ENCODE assay signal across 1 cellular context in the genomic region with DNA sequence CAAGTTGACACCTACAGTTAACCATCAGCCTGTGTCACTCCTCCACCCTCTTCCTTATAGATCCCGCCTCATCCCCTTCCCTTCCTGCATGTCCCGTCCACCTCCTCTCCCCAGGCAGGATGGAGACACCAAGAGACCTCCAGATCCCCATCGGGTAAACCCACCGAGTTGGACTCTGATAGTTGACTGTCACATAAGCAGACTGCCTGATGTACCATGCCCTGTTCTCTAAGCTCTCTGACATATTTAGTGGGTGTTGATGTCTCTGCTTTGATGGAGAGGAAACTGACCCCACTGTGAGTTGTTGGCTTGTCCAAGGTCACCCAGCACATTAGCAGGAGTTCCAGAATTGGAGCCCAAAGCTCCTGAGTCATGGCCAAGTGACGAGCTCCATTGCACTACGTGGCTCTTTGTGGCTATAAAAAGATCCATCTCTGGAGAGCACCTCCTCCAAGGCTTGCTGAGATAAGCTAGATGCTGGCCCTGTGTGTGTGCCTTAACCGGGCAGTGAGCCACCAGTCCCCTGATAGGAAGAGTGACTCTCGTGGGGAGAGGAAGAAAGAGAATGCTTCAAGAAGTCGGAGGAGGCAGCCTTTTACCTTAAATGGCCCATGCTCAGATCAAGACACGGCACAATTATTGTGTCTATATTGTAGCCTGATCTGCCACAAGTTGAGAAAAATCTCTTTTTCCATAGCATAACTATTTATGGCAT.
TF ChIP-seq lines count a peak whose summit lies in the region.

No MANE protein-coding gene starts in this region.

TF ChIP-seq in K562, 482 proteins besides CTCF, POLR2A, EP300 and RAD21 (continued from another document and continues in another):
- TF ChIP-seq, protein P1, sequence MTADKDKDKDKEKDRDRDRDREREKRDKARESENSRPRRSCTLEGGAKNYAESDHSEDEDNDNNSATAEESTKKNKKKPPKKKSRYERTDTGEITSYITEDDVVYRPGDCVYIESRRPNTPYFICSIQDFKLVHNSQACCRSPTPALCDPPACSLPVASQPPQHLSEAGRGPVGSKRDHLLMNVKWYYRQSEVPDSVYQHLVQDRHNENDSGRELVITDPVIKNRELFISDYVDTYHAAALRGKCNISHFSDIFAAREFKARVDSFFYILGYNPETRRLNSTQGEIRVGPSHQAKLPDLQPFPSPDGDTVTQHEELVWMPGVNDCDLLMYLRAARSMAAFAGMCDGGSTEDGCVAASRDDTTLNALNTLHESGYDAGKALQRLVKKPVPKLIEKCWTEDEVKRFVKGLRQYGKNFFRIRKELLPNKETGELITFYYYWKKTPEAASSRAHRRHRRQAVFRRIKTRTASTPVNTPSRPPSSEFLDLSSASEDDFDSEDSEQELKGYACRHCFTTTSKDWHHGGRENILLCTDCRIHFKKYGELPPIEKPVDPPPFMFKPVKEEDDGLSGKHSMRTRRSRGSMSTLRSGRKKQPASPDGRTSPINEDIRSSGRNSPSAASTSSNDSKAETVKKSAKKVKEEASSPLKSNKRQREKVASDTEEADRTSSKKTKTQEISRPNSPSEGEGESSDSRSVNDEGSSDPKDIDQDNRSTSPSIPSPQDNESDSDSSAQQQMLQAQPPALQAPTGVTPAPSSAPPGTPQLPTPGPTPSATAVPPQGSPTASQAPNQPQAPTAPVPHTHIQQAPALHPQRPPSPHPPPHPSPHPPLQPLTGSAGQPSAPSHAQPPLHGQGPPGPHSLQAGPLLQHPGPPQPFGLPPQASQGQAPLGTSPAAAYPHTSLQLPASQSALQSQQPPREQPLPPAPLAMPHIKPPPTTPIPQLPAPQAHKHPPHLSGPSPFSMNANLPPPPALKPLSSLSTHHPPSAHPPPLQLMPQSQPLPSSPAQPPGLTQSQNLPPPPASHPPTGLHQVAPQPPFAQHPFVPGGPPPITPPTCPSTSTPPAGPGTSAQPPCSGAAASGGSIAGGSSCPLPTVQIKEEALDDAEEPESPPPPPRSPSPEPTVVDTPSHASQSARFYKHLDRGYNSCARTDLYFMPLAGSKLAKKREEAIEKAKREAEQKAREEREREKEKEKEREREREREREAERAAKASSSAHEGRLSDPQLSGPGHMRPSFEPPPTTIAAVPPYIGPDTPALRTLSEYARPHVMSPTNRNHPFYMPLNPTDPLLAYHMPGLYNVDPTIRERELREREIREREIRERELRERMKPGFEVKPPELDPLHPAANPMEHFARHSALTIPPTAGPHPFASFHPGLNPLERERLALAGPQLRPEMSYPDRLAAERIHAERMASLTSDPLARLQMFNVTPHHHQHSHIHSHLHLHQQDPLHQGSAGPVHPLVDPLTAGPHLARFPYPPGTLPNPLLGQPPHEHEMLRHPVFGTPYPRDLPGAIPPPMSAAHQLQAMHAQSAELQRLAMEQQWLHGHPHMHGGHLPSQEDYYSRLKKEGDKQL (CRISPR knock-in tag; IDR thresholded peaks at IDR 0.05; ENCODE audit: borderline replicate concordance): no peak
- TF ChIP-seq ZNF239 (CRISPR knock-in tag; IDR thresholded peaks at IDR 0.05) (no peak; the same call in 1 of the 2 replicates), ZNF77 (CRISPR knock-in tag; IDR thresholded peaks at IDR 0.05) (no peak), TBL1XR1 (IDR thresholded peaks at IDR 0.05; ENCODE audit: low read length in 2 of 2) (peak in 1 of 2 experiments; percentile 85; a peak in 2 of 4 replicates), NFRKB (IDR thresholded peaks at IDR 0.05; ENCODE audit: low read depth) (no peak; the same call in none of the 2 replicates), NFIX (CRISPR knock-in tag; IDR thresholded peaks at IDR 0.05; ENCODE audit: low read depth) (no peak), TCF3 (CRISPR knock-in tag; IDR thresholded peaks at IDR 0.05) (peak; percentile 87), ZNF778 (CRISPR knock-in tag; IDR thresholded peaks at IDR 0.05) (no peak), ZNF57 (CRISPR knock-in tag; IDR thresholded peaks at IDR 0.05) (no peak), CBFA2T2 (conservative IDR thresholded peaks at IDR 0.05) (peak; percentile 73), ZNF24 (IDR thresholded peaks at IDR 0.05) (no peak; the same call in 1 of the 2 replicates), MAFG (tag; conservative IDR thresholded peaks at IDR 0.05) (peak; percentile 87), CBX2 (IDR thresholded peaks at IDR 0.05; ENCODE audit: insufficient read depth, low read length, poor library complexity, severe bottlenecking) (no peak), ZNF197 (CRISPR knock-in tag; IDR thresholded peaks at IDR 0.05; ENCODE audit: low read depth) (no peak; the same call in 1 of the 2 replicates), ZNF354B (CRISPR knock-in tag; IDR thresholded peaks at IDR 0.05) (no peak), SP1 (CRISPR knock-in tag; IDR thresholded peaks at IDR 0.05) (0 out of 2 replicates have a peak, but pooled peaks have one; percentile 28), KDM1A (IDR thresholded peaks at IDR 0.05) (peak in 1 of 2 experiments; percentile 66; a peak in 2 of 4 replicates), KDM4B (IDR thresholded peaks at IDR 0.05; ENCODE audit: borderline replicate concordance in 2 of 2, low read depth in 1 of 2) (no peak), HNRNPL (IDR thresholded peaks at IDR 0.05; ENCODE audit: low read depth, low read length) (no peak), ZNF717 (CRISPR knock-in tag; IDR thresholded peaks at IDR 0.05) (no peak), LEF1 (IDR thresholded peaks at IDR 0.05) (peak; percentile 83), POLR2H (tag; IDR thresholded peaks at IDR 0.05; ENCODE audit: low read depth) (no peak), RAD51 (IDR thresholded peaks at IDR 0.05; ENCODE audit: borderline replicate concordance, low read depth) (no peak), ZNF76 (CRISPR knock-in tag; IDR thresholded peaks at IDR 0.05; ENCODE audit: borderline replicate concordance) (no peak), THRB (CRISPR knock-in tag; conservative IDR thresholded peaks at IDR 0.05) (no peak), ELK3 (CRISPR knock-in tag; IDR thresholded peaks at IDR 0.05) (no peak), ESRRB (CRISPR knock-in tag; IDR thresholded peaks at IDR 0.05; ENCODE audit: borderline replicate concordance) (no peak), ETS1 (conservative IDR thresholded peaks at IDR 0.05; ENCODE audit: control insufficient read depth, low read depth, low read length) (no peak), SAFB (IDR thresholded peaks at IDR 0.05; ENCODE audit: borderline replicate concordance, low read depth, low read length) (no peak), RREB1 (CRISPR knock-in tag; IDR thresholded peaks at IDR 0.05) (no peak; the same call in 1 of the 2 replicates), RBM15 (IDR thresholded peaks at IDR 0.05; ENCODE audit: insufficient read depth, low read length) (no peak), MED1 (CRISPR knock-in tag; IDR thresholded peaks at IDR 0.05; ENCODE audit: borderline replicate concordance) (no peak), TRIM24 (IDR thresholded peaks at IDR 0.05) (peak; percentile 43 to 75; a peak in 3 of 4 replicates)
- TF ChIP-seq, protein P2, sequence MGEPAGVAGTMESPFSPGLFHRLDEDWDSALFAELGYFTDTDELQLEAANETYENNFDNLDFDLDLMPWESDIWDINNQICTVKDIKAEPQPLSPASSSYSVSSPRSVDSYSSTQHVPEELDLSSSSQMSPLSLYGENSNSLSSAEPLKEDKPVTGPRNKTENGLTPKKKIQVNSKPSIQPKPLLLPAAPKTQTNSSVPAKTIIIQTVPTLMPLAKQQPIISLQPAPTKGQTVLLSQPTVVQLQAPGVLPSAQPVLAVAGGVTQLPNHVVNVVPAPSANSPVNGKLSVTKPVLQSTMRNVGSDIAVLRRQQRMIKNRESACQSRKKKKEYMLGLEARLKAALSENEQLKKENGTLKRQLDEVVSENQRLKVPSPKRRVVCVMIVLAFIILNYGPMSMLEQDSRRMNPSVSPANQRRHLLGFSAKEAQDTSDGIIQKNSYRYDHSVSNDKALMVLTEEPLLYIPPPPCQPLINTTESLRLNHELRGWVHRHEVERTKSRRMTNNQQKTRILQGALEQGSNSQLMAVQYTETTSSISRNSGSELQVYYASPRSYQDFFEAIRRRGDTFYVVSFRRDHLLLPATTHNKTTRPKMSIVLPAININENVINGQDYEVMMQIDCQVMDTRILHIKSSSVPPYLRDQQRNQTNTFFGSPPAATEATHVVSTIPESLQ (CRISPR knock-in tag; IDR thresholded peaks at IDR 0.05): no peak
- TF ChIP-seq, protein P3, sequence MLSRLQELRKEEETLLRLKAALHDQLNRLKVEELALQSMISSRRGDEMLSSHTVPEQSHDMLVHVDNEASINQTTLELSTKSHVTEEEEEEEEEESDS (CRISPR knock-in tag; IDR thresholded peaks at IDR 0.05): no peak
- TF ChIP-seq, protein P4, sequence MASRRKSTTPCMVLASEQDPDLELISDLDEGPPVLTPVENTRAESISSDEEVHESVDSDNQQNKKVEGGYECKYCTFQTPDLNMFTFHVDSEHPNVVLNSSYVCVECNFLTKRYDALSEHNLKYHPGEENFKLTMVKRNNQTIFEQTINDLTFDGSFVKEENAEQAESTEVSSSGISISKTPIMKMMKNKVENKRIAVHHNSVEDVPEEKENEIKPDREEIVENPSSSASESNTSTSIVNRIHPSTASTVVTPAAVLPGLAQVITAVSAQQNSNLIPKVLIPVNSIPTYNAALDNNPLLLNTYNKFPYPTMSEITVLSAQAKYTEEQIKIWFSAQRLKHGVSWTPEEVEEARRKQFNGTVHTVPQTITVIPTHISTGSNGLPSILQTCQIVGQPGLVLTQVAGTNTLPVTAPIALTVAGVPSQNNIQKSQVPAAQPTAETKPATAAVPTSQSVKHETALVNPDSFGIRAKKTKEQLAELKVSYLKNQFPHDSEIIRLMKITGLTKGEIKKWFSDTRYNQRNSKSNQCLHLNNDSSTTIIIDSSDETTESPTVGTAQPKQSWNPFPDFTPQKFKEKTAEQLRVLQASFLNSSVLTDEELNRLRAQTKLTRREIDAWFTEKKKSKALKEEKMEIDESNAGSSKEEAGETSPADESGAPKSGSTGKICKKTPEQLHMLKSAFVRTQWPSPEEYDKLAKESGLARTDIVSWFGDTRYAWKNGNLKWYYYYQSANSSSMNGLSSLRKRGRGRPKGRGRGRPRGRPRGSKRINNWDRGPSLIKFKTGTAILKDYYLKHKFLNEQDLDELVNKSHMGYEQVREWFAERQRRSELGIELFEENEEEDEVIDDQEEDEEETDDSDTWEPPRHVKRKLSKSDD (conservative IDR thresholded peaks at IDR 0.05; ENCODE audit: low read length): no peak
